ENCODE assay signal across 15 cellular contexts in the genomic region with DNA sequence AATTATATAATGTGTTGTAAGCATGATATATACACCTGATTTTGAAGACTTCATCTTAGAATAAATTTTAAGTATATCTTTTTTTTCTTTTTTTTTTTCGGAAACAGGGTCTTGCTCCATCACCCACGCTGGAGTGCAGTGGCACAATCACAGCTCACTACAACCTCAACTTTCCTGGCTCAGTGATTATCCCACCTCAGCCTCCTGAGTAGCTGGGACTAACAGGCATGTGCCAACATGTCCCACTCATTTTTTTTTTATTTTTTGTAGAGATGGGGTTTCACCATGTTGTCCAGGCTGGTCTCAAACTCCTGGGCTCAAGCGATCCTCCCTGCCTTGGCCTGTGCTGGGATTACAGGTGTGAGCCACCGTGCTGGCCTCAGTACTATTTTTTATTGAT. TPM values are rescaled to one million over a fixed set of nuclear protein-coding genes. Genes with fewer than 3 reads are reported as not detected.
DNase-seq lines count a peak whose midpoint lies in the region; ATAC-seq and TF ChIP-seq lines count a peak whose summit lies in the region.
"Had no signal": no experiment of that assay in that cellular context is flagged by ENCODE, and none has a peak within 500 bp of the region (broad histone marks: within the 10 kb centered on the region; RNA-seq: fewer than 3 reads in every experiment).

No MANE protein-coding gene starts in this region.

- no peak overlapping the region for H2BK20ac ChIP-seq in IMR-90 (ENCODE audit: low read depth, low read length)

- no peak overlapping the region for H2AFZ ChIP-seq in IMR-90 (replicated peaks; ENCODE audit: low read length, poor library complexity)

- no peak overlapping the region for H2BK15ac ChIP-seq in IMR-90 (ENCODE audit: low read depth, low read length)

- H4K5ac ChIP-seq in IMR-90 (ENCODE audit: low read depth, low read length), result no peak overlapping the region

- H2BK5ac ChIP-seq in IMR-90 (ENCODE audit: low read depth, low read length, poor library complexity, severe bottlenecking), result peak overlapping the region; percentile 58

- no TSS peak for BruUV-seq in IMR-90 (replicated peaks; lab: Mats Ljungman, UMichigan)

- H3K56ac ChIP-seq in IMR-90 (ENCODE audit: extremely low read depth, insufficient read depth, low read length), result no peak overlapping the region

- intact Hi-C loops in IMR-90 (cut with micrococcal nuclease), result no loop called here
- intact Hi-C loops in spleen (cut with DNase I; ENCODE audit: low total_unique reads), result no loop called here

- H3K27me3 ChIP-seq in IMR-90 (ENCODE audit: control insufficient read depth, insufficient read depth, low read length) (no peaks in the 10 kb centered on the region), spleen (replicated peaks in 1 of 7) (no peaks in the 10 kb centered on the region)
- H3K27me3 ChIP-seq: BLaER1 had no signal

- H3K4me3 ChIP-seq in IMR-90 (ENCODE audit: insufficient read depth, low read depth, low read length) (no peak overlapping the region), epithelial cell of esophagus (ENCODE audit: low read length) (no peak overlapping the region), spleen (no peak overlapping the region)
- H3K4me3 ChIP-seq: BLaER1 had no signal

- H3K9ac ChIP-seq in IMR-90 (ENCODE audit: low read depth, low read length), result no peak overlapping the region
- H3K9ac ChIP-seq: BLaER1 had no signal

- WGBS in IMR-90 (ENCODE audit: extremely low coverage in 2 of 2, insufficient read length in 1 of 2), 2 experiments, result no CpG with 5 or more reads among the region's 4 CpGs
- WGBS in spleen, 5 donors, result 88 to 97% (median 90%) methylated on average over 4 of the region's 4 CpGs

- peaks cover 3% of the 10 kb centered on the region; the same call in 1 of the 2 replicates for H4K20me1 ChIP-seq in IMR-90 (ENCODE audit: insufficient read depth, low read length)
- H4K20me1 ChIP-seq: BLaER1 had no signal

- ATAC-seq in IMR-90 (ENCODE audit: low read depth) (no peak), HG03280 (IDR thresholded peaks at IDR 0.05; ENCODE audit: unreplicated experiment) (no peak), GM21576 (IDR thresholded peaks at IDR 0.05; ENCODE audit: unreplicated experiment) (no peak)
- ATAC-seq: HCT116 had no signal

- in situ Hi-C loops in IMR-90 (cut with MboI; ENCODE audit: low sequenced_read_pairs), result no loop called here

- H3K36me3 ChIP-seq in IMR-90 (ENCODE audit: control insufficient read depth, insufficient read depth, low read length), result peaks cover 15% of the 10 kb centered on the region; the same call in 1 of the 2 replicates
- H3K36me3 ChIP-seq in spleen, result peaks cover 0 to 66% (median 23%) of the 10 kb centered on the region in 6 donors

- no peak for TF ChIP-seq RAD21 in IMR-90 (IDR thresholded peaks at IDR 0.05; ENCODE audit: low read length)

- dilution Hi-C loops in IMR-90 (cut with HindIII; ENCODE audit: low sequenced_read_pairs, unreplicated experiment), result no loop called here

- H4K8ac ChIP-seq in IMR-90 (ENCODE audit: low read depth in 2 of 2, low read length in 2 of 2), result peak overlapping the region in 1 of 2 experiments; percentile 73; a peak in 2 of 4 replicates

- H3K9me1 ChIP-seq in IMR-90 (ENCODE audit: insufficient read depth, low read length), result peaks cover 11% of the 10 kb centered on the region

- H3K18ac ChIP-seq in IMR-90 (ENCODE audit: low read depth, low read length), result no peak overlapping the region

- no peak overlapping the region; the same call in 1 of the 2 replicates for H3K27ac ChIP-seq in IMR-90 (ENCODE audit: insufficient read depth, low read length)
- H3K27ac ChIP-seq in spleen, result no peak overlapping the region
- H3K27ac ChIP-seq: 22Rv1, BLaER1 had no signal

- CTCF ChIA-PET in IMR-90 (lab: Yijun Ruan, JAX), result no interaction called here

- no peak for TF ChIP-seq CTCF in IMR-90 (conservative IDR thresholded peaks at IDR 0.05; ENCODE audit: low read depth, low read length)
- no peak for TF ChIP-seq CTCF in epithelial cell of esophagus (IDR thresholded peaks at IDR 0.05; ENCODE audit: insufficient read depth, low read depth, low read length, missing control alignments)
- TF ChIP-seq CTCF in spleen (IDR thresholded peaks at IDR 0.05 in 8 of 11, conservative IDR thresholded peaks at IDR 0.05 in 3 of 11), result no peak

- DNase-seq in activated effector memory CD4-positive, alpha-beta T cell treated with anti-CD3 and anti-CD28 coated beads, Interleukin-2, amount 50 U/mL, for 16 hours, result peak; percentile 30
- no peak for DNase-seq in activated effector memory CD4-positive, alpha-beta T cell treated with Interleukin-2 at 50 U/mL for 16 hours
- DNase-seq in IMR-90, result no peak
- DNase-seq in epithelial cell of esophagus (ENCODE audit: low read depth), result peak; percentile 46
- peak; percentile 19 for DNase-seq in spleen
- DNase-seq: CD4-positive, alpha-beta memory T cell; DMS79 treated with DMSO at 0.1 percent for 48 hours; GF-D8; GOT3; H7 had no signal

- no peak overlapping the region; the same call in 1 of the 2 replicates for H2AK5ac ChIP-seq in IMR-90 (ENCODE audit: low read depth, low read length)

- H3K4ac ChIP-seq in IMR-90 (ENCODE audit: low read depth, low read length), result no peak overlapping the region

- H3K79me1 ChIP-seq in IMR-90 (ENCODE audit: low read depth in 1 of 2, low read length in 2 of 2), result peaks cover 3 to 30% of the 10 kb centered on the region in 2 experiments; a peak in 3 of 4 replicates

- H2AK9ac ChIP-seq in IMR-90 (replicated peaks; ENCODE audit: low read depth, low read length, poor library complexity), result peak overlapping the region; percentile 76

- no peak overlapping the region for H3K4me2 ChIP-seq in IMR-90 (ENCODE audit: low read depth, low read length)
- H3K4me2 ChIP-seq: BLaER1 had no signal

- H3K23ac ChIP-seq in IMR-90 (ENCODE audit: low read depth, low read length), result no peak overlapping the region

- 0 out of 2 replicates have a peak overlapping the region, but pooled peaks have one; percentile 23 for H2BK120ac ChIP-seq in IMR-90 (ENCODE audit: low read depth, low read length)

- peaks cover 10% of the 10 kb centered on the region for H3K4me1 ChIP-seq in IMR-90 (ENCODE audit: control insufficient read depth, insufficient read depth, low read length)
- H3K4me1 ChIP-seq in spleen, result peaks cover 5 to 24% (median 11%) of the 10 kb centered on the region in 6 donors

- H4K91ac ChIP-seq in IMR-90 (ENCODE audit: insufficient read depth, low read depth, low read length), result no peak overlapping the region; the same call in 1 of the 2 replicates

- H3K9me3 ChIP-seq in IMR-90 (ENCODE audit: control insufficient read depth, insufficient read depth, low read length) (no peaks in the 10 kb centered on the region), spleen (no peaks in the 10 kb centered on the region)
- H3K9me3 ChIP-seq: BLaER1 had no signal

- POLR2A ChIA-PET in IMR-90 (lab: Charles Lee; ENCODE audit: unreplicated experiment), result interaction anchor here (0.5 kb wide), 1 partner anchor 63 kb away, joined by 3 read pairs; no protein-coding TSS in a partner anchor

- no peak overlapping the region for H3K14ac ChIP-seq in IMR-90 (replicated peaks; ENCODE audit: low read depth, low read length)

- TF ChIP-seq POLR2A in IMR-90 (IDR thresholded peaks at IDR 0.05; ENCODE audit: low read depth, low read length), result no peak
- no peak for TF ChIP-seq POLR2A in spleen (IDR thresholded peaks at IDR 0.05)

TF ChIP-seq in IMR-90, 13 proteins besides CTCF, POLR2A, EP300 and RAD21 (continues in another document):
- TF ChIP-seq, protein P1, sequence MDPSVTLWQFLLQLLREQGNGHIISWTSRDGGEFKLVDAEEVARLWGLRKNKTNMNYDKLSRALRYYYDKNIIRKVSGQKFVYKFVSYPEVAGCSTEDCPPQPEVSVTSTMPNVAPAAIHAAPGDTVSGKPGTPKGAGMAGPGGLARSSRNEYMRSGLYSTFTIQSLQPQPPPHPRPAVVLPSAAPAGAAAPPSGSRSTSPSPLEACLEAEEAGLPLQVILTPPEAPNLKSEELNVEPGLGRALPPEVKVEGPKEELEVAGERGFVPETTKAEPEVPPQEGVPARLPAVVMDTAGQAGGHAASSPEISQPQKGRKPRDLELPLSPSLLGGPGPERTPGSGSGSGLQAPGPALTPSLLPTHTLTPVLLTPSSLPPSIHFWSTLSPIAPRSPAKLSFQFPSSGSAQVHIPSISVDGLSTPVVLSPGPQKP (IDR thresholded peaks at IDR 0.05; ENCODE audit: borderline replicate concordance, low read depth, low read length), result no peak
- no peak for TF ChIP-seq RCOR1 (IDR thresholded peaks at IDR 0.05; ENCODE audit: insufficient replicate concordance, low read length)
- TF ChIP-seq CEBPB (IDR thresholded peaks at IDR 0.05; ENCODE audit: low read depth, low read length), result no peak
- TF ChIP-seq SMC3 (IDR thresholded peaks at IDR 0.05; ENCODE audit: low read depth, low read length), result no peak

RNA-seq across cellular contexts. Expression of gene VPS52, which starts 17.1 kb away (rescaled TPM):
- total RNA-seq in IMR-90 (2012; rRNA removed) (26.4 and 29.8 TPM in 2 replicates), spleen (10 to 100 TPM; 51.0 to 87.7 (median 59.1) TPM)
- polyA plus RNA-seq in IMR-90 (2012; rRNA removed) (54.6 and 57.8 TPM in 2 replicates), spleen (10 to 100 TPM; 31.7 to 51.0 (median 48.5) TPM)
- 20.9 and 36.7 TPM in 2 replicates for polyA plus RNA-seq in IMR-90 (2012; cell fraction: cytosol; rRNA removed)
- 189 and 280 TPM in 2 replicates for polyA plus RNA-seq in IMR-90 (2012; cell fraction: nucleus; rRNA removed; ENCODE audit: low replicate concordance)

RNA-seq across cellular contexts. Expression of gene RPS18, which starts 17.3 kb away (rescaled TPM):
- total RNA-seq in IMR-90 (2012; rRNA removed), result 6,097 and 6,577 TPM in 2 replicates
- 8,417 and 8,876 TPM in 2 replicates for polyA plus RNA-seq in IMR-90 (2012; rRNA removed)
- 5,094 and 5,254 TPM in 2 replicates for polyA plus RNA-seq in IMR-90 (2012; cell fraction: cytosol; rRNA removed)
- polyA plus RNA-seq in IMR-90 (2012; cell fraction: nucleus; rRNA removed; ENCODE audit: low replicate concordance), result 1,045 and 3,302 TPM in 2 replicates
- total RNA-seq in spleen, result 1,000 to 10,000 TPM; 1,471 to 2,906 (median 2,449) TPM
- over 10,000 TPM in 2 of 3 donors, 1,000 to 10,000 TPM in 1; 8,573 to 17,605 (median 14,270) TPM for polyA plus RNA-seq in spleen

RNA-seq across cellular contexts. Expression of gene B3GALT4, which starts 22.3 kb away (rescaled TPM):
- total RNA-seq in IMR-90 (2012; rRNA removed), result 0.72 and 0.83 TPM in 2 replicates
- polyA plus RNA-seq in IMR-90 (2012; rRNA removed), result 0.49 and 0.70 TPM in 2 replicates
- polyA plus RNA-seq in IMR-90 (2012; cell fraction: cytosol; rRNA removed), result 0.90 and 1.5 TPM in 2 replicates
- polyA plus RNA-seq in IMR-90 (2012; cell fraction: nucleus; rRNA removed; ENCODE audit: low replicate concordance), result 0.18 and 0.47 TPM in 2 replicates
- 10 to 100 TPM; 17.6 to 31.6 (median 27.1) TPM for total RNA-seq in spleen
- polyA plus RNA-seq in spleen, result 10 to 100 TPM; 11.5 to 17.7 (median 13.5) TPM

RNA-seq across cellular contexts. Expression of gene WDR46, which starts 34.4 kb away (rescaled TPM):
- total RNA-seq in IMR-90 (2012; rRNA removed), result 68.9 and 73.8 TPM in 2 replicates
- polyA plus RNA-seq in IMR-90 (2012; rRNA removed), result 81.6 and 88.0 TPM in 2 replicates
- 44.6 and 48.8 TPM in 2 replicates for polyA plus RNA-seq in IMR-90 (2012; cell fraction: cytosol; rRNA removed)
- polyA plus RNA-seq in IMR-90 (2012; cell fraction: nucleus; rRNA removed; ENCODE audit: low replicate concordance), result 196 and 239 TPM in 2 replicates
- 10 to 100 TPM; 30.5 to 53.1 (median 43.6) TPM for total RNA-seq in spleen
- 100 to 1,000 TPM in 1 of 3 donors, 10 to 100 TPM in 2; 52.6 to 101 (median 96.1) TPM for polyA plus RNA-seq in spleen

RNA-seq across cellular contexts. Expression of gene PFDN6, which starts 34.8 kb away (rescaled TPM):
- 24.4 and 41.7 TPM in 2 replicates for total RNA-seq in IMR-90 (2012; rRNA removed)
- polyA plus RNA-seq in IMR-90 (2012; rRNA removed), result 76.5 and 92.1 TPM in 2 replicates
- 14.6 and 24.2 TPM in 2 replicates for polyA plus RNA-seq in IMR-90 (2012; cell fraction: cytosol; rRNA removed)
- polyA plus RNA-seq in IMR-90 (2012; cell fraction: nucleus; rRNA removed; ENCODE audit: low replicate concordance), result 12.9 and 43.5 TPM in 2 replicates
- total RNA-seq in spleen, result 10 to 100 TPM; 11.3 to 35.7 (median 26.5) TPM
- 100 to 1,000 TPM; 150 to 169 (median 158) TPM for polyA plus RNA-seq in spleen

Comparison
In these comparisons a context has a peak if more than half of its experiments do, and no peak if none do; other contexts are left out.
1. DNase-seq: peak in activated effector memory CD4-positive, alpha-beta T cell treated with anti-CD3 and anti-CD28 coated beads, Interleukin-2, amount 50 U/mL, for 16 hours (single experiment), epithelial cell of esophagus (single experiment) and spleen (single experiment); none in activated effector memory CD4-positive, alpha-beta T cell treated with Interleukin-2 at 50 U/mL for 16 hours (single experiment) and IMR-90 (single experiment).
2. RNA of gene B3GALT4, which starts 22.3 kb away (total RNA-seq): 17.6 to 31.6 TPM in spleen; 0.72 to 0.83 TPM in IMR-90; every median in the first group is over 10 times any median in the second.